8 cellular contexts compared by ENCODE assay signal in genomic region chr11:118610773-118611432, GRCh38. TPM values are rescaled to one million over a fixed set of nuclear protein-coding genes. Genes with fewer than 3 reads are reported as not detected.
DNase-seq lines count a peak whose midpoint lies in the region; ATAC-seq and TF ChIP-seq lines count a peak whose summit lies in the region.

No MANE protein-coding gene starts in this region.

- H3K9ac ChIP-seq in SU-DHL-6 (ENCODE audit: low read length) = no peak overlapping the region

- no peaks in the 10 kb centered on the region for H3K9me2 ChIP-seq in SU-DHL-6 (replicated peaks; ENCODE audit: insufficient read depth, low read length)

- H3K27me3 ChIP-seq in SU-DHL-6 (ENCODE audit: low read length) = no peaks in the 10 kb centered on the region; the same call in 1 of the 2 replicates
- no peaks in the 10 kb centered on the region for H3K27me3 ChIP-seq in psoas muscle (ENCODE audit: insufficient read depth in 3 of 3, low read length in 2 of 3)
- no peaks in the 10 kb centered on the region for H3K27me3 ChIP-seq in upper lobe of right lung

- intact Hi-C loops in left cardiac atrium (cut with DNase I) = loop anchor here in 1 of 2 donors (5.0 kb wide), 1 partner anchor 34 kb away; no protein-coding TSS in a partner anchor
- intact Hi-C loops in psoas muscle (cut with DNase I) = no loop called here
- intact Hi-C loops in upper lobe of right lung (cut with DNase I) = no loop called here

- peak; percentile 86 for DNase-seq in D341Med (ENCODE audit: low spot score)
- peak; percentile 70 for DNase-seq in activated naive CD8-positive, alpha-beta T cell treated with anti-CD3 and anti-CD28 coated beads, Interleukin-2, amount 50 U/mL, for 16 hours (ENCODE audit: low read depth, low spot score)
- DNase-seq in left cardiac atrium = peak; percentile 85
- peak; percentile 81 to 84 for DNase-seq in psoas muscle
- DNase-seq in upper lobe of right lung = peak; percentile 94

- peak overlapping the region; percentile 25 for H3K4me2 ChIP-seq in SU-DHL-6 (ENCODE audit: low read depth, low read length, poor library complexity, severe bottlenecking)

- no peak overlapping the region for H2AFZ ChIP-seq in SU-DHL-6 (ENCODE audit: low read depth, low read length, severe bottlenecking)

- WGBS in psoas muscle, 3 donors = 19 to 25% (median 25%) methylated on average over 27 to 54 of the region's 54 CpGs

- H3F3A ChIP-seq in SU-DHL-6 (ENCODE audit: insufficient read depth) = no peaks in the 10 kb centered on the region

- peak; percentile 50 for TF ChIP-seq CTCF in SU-DHL-6 (IDR thresholded peaks at IDR 0.05; ENCODE audit: insufficient read depth, low read length, poor library complexity, severe bottlenecking)
- TF ChIP-seq CTCF in psoas muscle (IDR thresholded peaks at IDR 0.05) = peak; percentile 71
- peak; percentile 93 for TF ChIP-seq CTCF in upper lobe of right lung (IDR thresholded peaks at IDR 0.05)

- no peaks in the 10 kb centered on the region for H3K79me2 ChIP-seq in SU-DHL-6 (ENCODE audit: insufficient read depth, low read length)

- H3K4me1 ChIP-seq in psoas muscle = peaks cover 5% of the 10 kb centered on the region
- H3K4me1 ChIP-seq in upper lobe of right lung = peaks cover 24% of the 10 kb centered on the region

- no peaks in the 10 kb centered on the region for H4K20me1 ChIP-seq in SU-DHL-6 (ENCODE audit: low read depth, low read length)

- ATAC-seq in HG02763 (IDR thresholded peaks at IDR 0.05; ENCODE audit: unreplicated experiment) = peak; percentile 55
- ATAC-seq in left cardiac atrium = peak; percentile 21 to 35
- peak in 3 of 4 donors; percentile 38 to 47 (median 40) for ATAC-seq in psoas muscle
- ATAC-seq in upper lobe of right lung = peak; percentile 81
- ATAC-seq in GM18520 (IDR thresholded peaks at IDR 0.05; ENCODE audit: unreplicated experiment) = no peak

- H3K27ac ChIP-seq in SU-DHL-6 (ENCODE audit: low read depth, low read length) = no peak overlapping the region
- peak overlapping the region; percentile 74 for H3K27ac ChIP-seq in psoas muscle
- peak overlapping the region; percentile 86 for H3K27ac ChIP-seq in upper lobe of right lung

- H3K36me3 ChIP-seq in SU-DHL-6 (ENCODE audit: low read length) (no peaks in the 10 kb centered on the region), psoas muscle (ENCODE audit: insufficient read depth in 1 of 2, low read depth in 1 of 2) (peaks cover 0 to 15% of the 10 kb centered on the region in 2 donors), upper lobe of right lung (peaks cover 14% of the 10 kb centered on the region)

- H3K9me3 ChIP-seq in SU-DHL-6 (ENCODE audit: insufficient read depth, low read length) (no peaks in the 10 kb centered on the region), psoas muscle (no peaks in the 10 kb centered on the region), upper lobe of right lung (no peaks in the 10 kb centered on the region)

- H3K4me3 ChIP-seq in SU-DHL-6 (ENCODE audit: insufficient read depth, low read length, poor library complexity, severe bottlenecking) = no peak overlapping the region
- peak overlapping the region; percentile 68 for H3K4me3 ChIP-seq in psoas muscle
- peak overlapping the region; percentile 55 for H3K4me3 ChIP-seq in upper lobe of right lung

RNA-seq across cellular contexts. Expression of gene PHLDB1, which starts 3.5 kb away (rescaled TPM):
- 100 to 1,000 TPM; 108 to 159 TPM for total RNA-seq in left cardiac atrium
- total RNA-seq in psoas muscle = 10 to 100 TPM; 27.7 to 45.8 (median 34.2) TPM
- 10 to 100 TPM; 12.6 to 19.2 (median 12.7) TPM for polyA plus RNA-seq in psoas muscle
- total RNA-seq in upper lobe of right lung = 79.6 TPM

RNA-seq across cellular contexts. Expression of gene ARCN1, which starts 38.7 kb away (rescaled TPM):
- 100 to 1,000 TPM in 1 of 2 donors, 10 to 100 TPM in 1; 98.2 to 129 TPM for total RNA-seq in left cardiac atrium
- 10 to 100 TPM; 54.2 to 65.7 (median 60.1) TPM for total RNA-seq in psoas muscle
- 10 to 100 TPM; 49.4 to 76.3 (median 73.9) TPM for polyA plus RNA-seq in psoas muscle
- total RNA-seq in upper lobe of right lung = 120 TPM

RNA-seq across cellular contexts. Expression of gene IFT46, which starts 45.2 kb away (rescaled TPM):
- 10 to 100 TPM; 13.4 to 18.8 TPM for total RNA-seq in left cardiac atrium
- total RNA-seq in psoas muscle = 10 to 100 TPM; 10.2 to 16.0 (median 13.4) TPM
- 10 to 100 TPM in 2 of 3 donors, 1 to 10 TPM in 1; 5.1 to 28.5 (median 11.7) TPM for polyA plus RNA-seq in psoas muscle
- 18.2 TPM for total RNA-seq in upper lobe of right lung
